ENCODE assay signal across 9 cellular contexts in genomic region chr4:139223682-139224317, GRCh38. TPM values are rescaled to one million over a fixed set of nuclear protein-coding genes. Genes with fewer than 3 reads are reported as not detected.
DNase-seq lines count a peak whose midpoint lies in the region; FAIRE-seq and TF ChIP-seq lines count a peak whose summit lies in the region.
"Had no signal": no experiment of that assay in that cellular context is flagged by ENCODE, and none has a peak within 500 bp of the region (broad histone marks: within the 10 kb centered on the region; RNA-seq: fewer than 3 reads in every experiment).

No MANE protein-coding gene starts in this region.

- DNase-seq in GM18507 (ENCODE audit: extremely low spot score, insufficient read length, low read depth) (no peak), HT1080 (ENCODE audit: low read depth) (peak; percentile 71), astrocyte (ENCODE audit: low read depth) (peak; percentile 74), mesenteric fat pad (ENCODE audit: low spot score) (peak; percentile 20), NCI-H2227 (lab: John Stamatoyannopoulos, UW; ENCODE audit: unreplicated experiment) (no peak), NCI-H345 treated with DMSO at 0.1 percent for 48 hours (lab: John Stamatoyannopoulos, UW; ENCODE audit: unreplicated experiment) (no peak), immature natural killer cell (no peak)
- DNase-seq: NCI-H82 had no signal

- no peaks in the 10 kb centered on the region for H3K9me3 Mint-ChIP-seq in astrocyte (ENCODE audit: unreplicated experiment)
- no peaks in the 10 kb centered on the region for H3K9me3 Mint-ChIP-seq in immature natural killer cell

- H3K36me3 ChIP-seq in astrocyte (ENCODE audit: insufficient read depth, low read length): no peaks in the 10 kb centered on the region
- H3K36me3 ChIP-seq: neutrophil had no signal

- peak; percentile 15 for FAIRE-seq in GM18507 (lab: Jason Lieb, UNC)
- FAIRE-seq in astrocyte (lab: Jason Lieb, UNC): no peak

- peaks cover 2% of the 10 kb centered on the region for H3K27me3 Mint-ChIP-seq in astrocyte (ENCODE audit: low read depth, unreplicated experiment)
- peaks cover 0 to 2% (median 0%) of the 10 kb centered on the region in 3 donors for H3K27me3 Mint-ChIP-seq in immature natural killer cell (ENCODE audit: low read depth in 3 of 3)

- no peak overlapping the region for H3K27ac ChIP-seq in astrocyte (ENCODE audit: low read depth, low read length)
- H3K27ac ChIP-seq: neutrophil had no signal

- H3K4me1 Mint-ChIP-seq in astrocyte (ENCODE audit: low read depth, unreplicated experiment) (no peaks in the 10 kb centered on the region), immature natural killer cell (peaks cover 0 to 7% of the 10 kb centered on the region in 2 donors)

- no peak for TF ChIP-seq CTCF in astrocyte (IDR thresholded peaks at IDR 0.05; ENCODE audit: insufficient read depth, low read depth, low read length)

- no peak overlapping the region for H3K4me2 ChIP-seq in astrocyte (ENCODE audit: low read length)

- H3K79me2 ChIP-seq in astrocyte (ENCODE audit: insufficient read depth, low read length): no peaks in the 10 kb centered on the region

- H3K36me3 Mint-ChIP-seq in astrocyte (ENCODE audit: low read depth, unreplicated experiment) (no peaks in the 10 kb centered on the region), immature natural killer cell (no peaks in the 10 kb centered on the region)

- no peaks in the 10 kb centered on the region for H3K27me3 ChIP-seq in astrocyte (ENCODE audit: insufficient read depth, low read length)
- H3K27me3 ChIP-seq: neutrophil had no signal

- H3K9ac ChIP-seq in astrocyte (ENCODE audit: low read length): no peak overlapping the region

- no peak overlapping the region for H3K27ac Mint-ChIP-seq in astrocyte (ENCODE audit: unreplicated experiment)
- H3K27ac Mint-ChIP-seq in immature natural killer cell: no peak overlapping the region

- no peak overlapping the region for H2AFZ ChIP-seq in astrocyte (ENCODE audit: low read depth, low read length)

- H3K4me1 ChIP-seq in astrocyte (ENCODE audit: insufficient read depth, low read length): no peaks in the 10 kb centered on the region

- no peaks in the 10 kb centered on the region for H3K9me3 ChIP-seq in astrocyte (ENCODE audit: insufficient read depth, low read depth, low read length)
- H3K9me3 ChIP-seq: neutrophil had no signal

- no peaks in the 10 kb centered on the region for H4K20me1 ChIP-seq in astrocyte (ENCODE audit: insufficient read depth, low read length)

- no peak overlapping the region for H3K4me3 Mint-ChIP-seq in astrocyte (ENCODE audit: unreplicated experiment)
- no peak overlapping the region for H3K4me3 Mint-ChIP-seq in immature natural killer cell

- no peak overlapping the region for H3K4me3 ChIP-seq in astrocyte (ENCODE audit: insufficient read depth, low read depth, low read length)

RNA-seq across cellular contexts. Expression of gene ELF2, which starts 46.8 kb away (rescaled TPM):
- 20.1 and 26.3 TPM in 2 replicates for total RNA-seq in HT1080 (2014; rRNA removed; shearing (Covaris generic))
- 18.2 and 21.5 TPM in 2 replicates for polyA plus RNA-seq in HT1080 (2015; cell fraction: cytosol; rRNA removed)
- polyA plus RNA-seq in HT1080 (2015; cell fraction: nucleus; rRNA removed): 22.4 and 31.5 TPM in 2 replicates
- total RNA-seq in astrocyte: 23.6 and 25.1 TPM in 2 replicates
- 43.2 TPM for total RNA-seq in mesenteric fat pad
- 10 to 100 TPM; 35.9 to 45.7 (median 38.8) TPM for polyA plus RNA-seq in immature natural killer cell

RNA-seq across cellular contexts. Expression of gene MGARP, which starts 56.2 kb away (rescaled TPM):
- total RNA-seq in HT1080 (2014; rRNA removed; shearing (Covaris generic)): 0.07 TPM in 1 of 2 replicates, not detected in the other
- 0.05 and 0.12 TPM in 2 replicates for polyA plus RNA-seq in HT1080 (2015; cell fraction: cytosol; rRNA removed)
- polyA plus RNA-seq in HT1080 (2015; cell fraction: nucleus; rRNA removed): 0.12 TPM in 1 of 2 replicates, not detected in the other
- total RNA-seq in astrocyte: 0.36 and 0.45 TPM in 2 replicates
- total RNA-seq in mesenteric fat pad: 0.39 TPM
- under 1 TPM in 1 of 3 donors, not detected in 2; 0.27 TPM for polyA plus RNA-seq in immature natural killer cell

Comparison
In these comparisons a context has a peak if more than half of its experiments do, and no peak if none do; other contexts are left out.
1. DNase-seq: peak in HT1080 (single experiment), astrocyte (single experiment) and mesenteric fat pad (single experiment); none in GM18507 (single experiment), NCI-H2227 (single experiment), NCI-H345 treated with DMSO at 0.1 percent for 48 hours (single experiment) and immature natural killer cell (0 of 3).